8 cellular contexts compared by ENCODE assay signal in genomic region chr7:106598663-106599342, GRCh38.
DNase-seq lines count a peak whose midpoint lies in the region; ATAC-seq and TF ChIP-seq lines count a peak whose summit lies in the region.

No MANE protein-coding gene starts in this region.

- DNase-seq in NCI-H1092 treated with DMSO at 0.1 percent for 48 hours (lab: John Stamatoyannopoulos, UW) (peak; percentile 26), NCI-H1092 (lab: John Stamatoyannopoulos, UW) (no peak), NCI-H2107 treated with DMSO at 0.1 percent for 48 hours (lab: John Stamatoyannopoulos, UW; ENCODE audit: unreplicated experiment) (peak; percentile 85), cardiac fibroblast (ENCODE audit: low read depth in 2 of 2) (peak; percentile 72 to 79), kidney glomerular epithelial cell (lab: John Stamatoyannopoulos, UW) (peak; percentile 51)
- peak; percentile 75 for DNase-seq in stimulated activated CD4-positive, alpha-beta T cell treated with anti-CD3 and anti-CD28 coated beads, Interleukin-4, amount 100 ng/mL, for 24 hours

- peak overlapping the region; percentile 29; the same call in 1 of the 2 replicates for H3K4me3 ChIP-seq in WI38 (ENCODE audit: low read depth, low read length)
- peak overlapping the region; percentile 22 to 43 for H3K4me3 ChIP-seq in cardiac fibroblast (replicated peaks in 1 of 2; ENCODE audit: low read depth in 2 of 2, low read length in 2 of 2)

- TF ChIP-seq CTCF in WI38 (IDR thresholded peaks at IDR 0.05; ENCODE audit: low read depth, low read length) (no peak), cardiac fibroblast (IDR thresholded peaks at IDR 0.05; ENCODE audit: low read depth, low read length) (no peak)

- peak; percentile 99 for ATAC-seq in HG03039 (IDR thresholded peaks at IDR 0.05; ENCODE audit: unreplicated experiment)
